Comparison of ENCODE assay signal across 19 cellular contexts in the genomic region with DNA sequence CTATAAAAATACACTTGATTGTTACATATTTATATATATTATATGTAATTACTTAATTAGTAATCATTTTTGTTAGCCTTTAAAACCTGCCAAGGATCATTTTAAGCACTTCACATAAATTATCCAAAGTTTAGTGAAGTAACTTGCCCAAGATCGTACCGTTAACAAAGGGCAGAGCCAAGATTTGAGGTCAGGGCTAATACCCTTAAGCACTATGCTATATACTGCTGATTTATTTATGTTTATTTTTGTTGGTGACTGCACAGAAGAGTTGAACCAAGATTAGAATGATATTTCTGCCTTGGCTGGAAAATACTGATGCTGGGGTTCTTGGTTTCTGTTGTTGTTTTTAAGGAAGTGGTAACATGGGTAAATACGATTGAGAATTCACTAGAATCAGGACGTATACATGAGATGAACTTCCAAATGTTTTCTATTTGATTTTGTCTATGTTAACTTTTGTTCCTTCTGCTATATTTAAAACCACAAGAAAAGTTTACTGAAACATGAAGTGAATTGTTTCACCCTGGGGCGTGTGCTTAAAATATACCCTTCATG. TPM values are rescaled to one million over a fixed set of nuclear protein-coding genes. Genes with fewer than 3 reads are reported as not detected.
DNase-seq lines count a peak whose midpoint lies in the region; ATAC-seq, FAIRE-seq and TF ChIP-seq lines count a peak whose summit lies in the region.
"Had no signal": no experiment of that assay in that cellular context is flagged by ENCODE, and none has a peak within 500 bp of the region (broad histone marks: within the 10 kb centered on the region; RNA-seq: fewer than 3 reads in every experiment).

No MANE protein-coding gene starts in this region.

- H3K36me3 Mint-ChIP-seq in activated T-cell treated with anti-CD3 and anti-CD28 coated beads, Interleukin-2, amount 50 U/mL, for 24 hours (ENCODE audit: low read depth) = peaks cover 2% of the 10 kb centered on the region
- H3K36me3 Mint-ChIP-seq in natural killer cell treated with Interleukin-12 subunit alpha and Interleukin-12 subunit beta and Interleukin-15 and Interleukin-18, amount 100 ng/mL, for 72 hours = no peaks in the 10 kb centered on the region

- no peaks in the 10 kb centered on the region for H3K27me3 Mint-ChIP-seq in activated T-cell treated with anti-CD3 and anti-CD28 coated beads, Interleukin-2, amount 50 U/mL, for 24 hours
- no peaks in the 10 kb centered on the region for H3K27me3 Mint-ChIP-seq in natural killer cell treated with Interleukin-12 subunit alpha and Interleukin-12 subunit beta and Interleukin-15 and Interleukin-18, amount 100 ng/mL, for 72 hours

- no peak for TF ChIP-seq POLR2A in GM12878 (IDR thresholded peaks at IDR 0.05; ENCODE audit: low read depth, low read length)

- no peaks in the 10 kb centered on the region for H3K27me3 ChIP-seq in GM12878 (replicated peaks in 1 of 2; ENCODE audit: control insufficient read depth in 2 of 2, insufficient read depth in 2 of 2, low read length in 1 of 2)
- H3K27me3 ChIP-seq: spleen had no signal

- TF ChIP-seq CTCF in GM12878 (IDR thresholded peaks at IDR 0.05 in 2 of 3, conservative IDR thresholded peaks at IDR 0.05 in 1 of 3; ENCODE audit: control insufficient read depth in 2 of 3, extremely low read depth in 1 of 3, insufficient read depth in 1 of 3, low read depth in 3 of 3, low read length in 3 of 3) = no peak

- intact Hi-C loops in GM12878 (cut with micrococcal nuclease; ENCODE audit: unreplicated experiment) = no loop called here

- RAD21 ChIA-PET in GM12878 (lab: Charles Lee; ENCODE audit: unreplicated experiment) = interaction anchor here (5.5 kb wide), 1 partner anchor 39 kb away, joined by 48 read pairs; no protein-coding TSS in a partner anchor

- FAIRE-seq in GM18507 (lab: Jason Lieb, UNC) = peak; percentile 5
- FAIRE-seq in GM12878 (lab: Jason Lieb, UNC) = no peak
- FAIRE-seq: TTC549 had no signal

- ATAC-seq in GM12878 (peak; percentile 19; the same call in 1 of the 3 replicates), HG03135 (IDR thresholded peaks at IDR 0.05; ENCODE audit: unreplicated experiment) (no peak)
- ATAC-seq in natural killer cell treated with Interleukin-12 subunit alpha and Interleukin-12 subunit beta and Interleukin-15 and Interleukin-18, amount 100 ng/mL, for 72 hours = no peak

- POLR2A ChIA-PET in GM12878 (lab: Charles Lee) = no interaction called here

- BruUV-seq in GM12878 (replicated peaks; lab: Mats Ljungman, UMichigan) = no TSS peak

- H3K27ac ChIP-seq in GM12878 (ENCODE audit: control insufficient read depth, insufficient read depth) = no peak overlapping the region
- H3K27ac ChIP-seq: parathyroid adenoma had no signal

- WGBS in GM12878 (ENCODE audit: insufficient coverage, insufficient replicate concordance, low lambda C conversion rate, missing lambda C conversion rate) = 74% methylated on average over 5 of the region's 5 CpGs

- peaks cover 89% of the 10 kb centered on the region for H3K4me1 Mint-ChIP-seq in activated T-cell treated with anti-CD3 and anti-CD28 coated beads, Interleukin-2, amount 50 U/mL, for 24 hours (ENCODE audit: low read depth)
- H3K4me1 Mint-ChIP-seq in natural killer cell treated with Interleukin-12 subunit alpha and Interleukin-12 subunit beta and Interleukin-15 and Interleukin-18, amount 100 ng/mL, for 72 hours (ENCODE audit: low read depth in 2 of 2) = peaks cover 51 to 70% of the 10 kb centered on the region in 2 donors

- no peak overlapping the region for H2AFZ ChIP-seq in GM12878 (ENCODE audit: control insufficient read depth, low read depth, low read length)
- H2AFZ ChIP-seq: parathyroid adenoma had no signal

- no peak for DNase-seq in activated T-cell treated with anti-CD3 and anti-CD28 coated beads, Interleukin-2, amount 50 U/mL, for 24 hours
- DNase-seq in activated T-cell treated with anti-CD3 and anti-CD28 coated beads, Interleukin-2, amount 50 U/mL, for 48 hours = no peak
- DNase-seq in GM18507 (ENCODE audit: extremely low spot score, insufficient read length, low read depth) (no peak), GM12878 (ENCODE audit: low read depth, low spot score) (no peak), C1 segment of cervical spinal cord (lab: John Stamatoyannopoulos, UW) (no peak), COR-L47 (lab: John Stamatoyannopoulos, UW) (no peak)
- no peak for DNase-seq in natural killer cell treated with Interleukin-12 subunit alpha and Interleukin-12 subunit beta and Interleukin-15 and Interleukin-18, amount 100 ng/mL, for 72 hours (ENCODE audit: low spot score)
- DNase-seq: aorta; DMS 273 treated with DMSO at 0.1 percent for 48 hours; effector memory CD4-positive, alpha-beta T cell; foreskin fibroblast; HCEC 1CT; NCI-H1930; NCI-H774; SIG-M5; spleen had no signal

- peaks cover 36% of the 10 kb centered on the region for H3K79me2 ChIP-seq in GM12878 (ENCODE audit: control insufficient read depth, insufficient read depth, low read length)

- in situ Hi-C loops in GM12878 (cut with MboI) = no loop called here

- H4K20me1 ChIP-seq in GM12878 (ENCODE audit: control insufficient read depth, insufficient read depth) = no peaks in the 10 kb centered on the region

- no peak overlapping the region for H3K4me3 ChIP-seq in GM12878

- TF ChIP-seq EP300 in GM12878 (IDR thresholded peaks at IDR 0.05; ENCODE audit: borderline replicate concordance in 1 of 2, control insufficient read depth in 1 of 2, low read depth in 2 of 2, low read length in 2 of 2) = no peak

- TF ChIP-seq RAD21 in GM12878 (IDR thresholded peaks at IDR 0.05; ENCODE audit: insufficient read depth, low read depth, low read length) = no peak

- H3K36me3 ChIP-seq in GM12878 (ENCODE audit: control insufficient read depth in 2 of 2, insufficient read depth in 2 of 2, low read length in 1 of 2) = no peaks in the 10 kb centered on the region
- H3K36me3 ChIP-seq: spleen had no signal

- H3K4me2 ChIP-seq in GM12878 (ENCODE audit: control insufficient read depth, insufficient read depth) = peak overlapping the region; percentile 51; the same call in 1 of the 2 replicates

- H3K27ac Mint-ChIP-seq in activated T-cell treated with anti-CD3 and anti-CD28 coated beads, Interleukin-2, amount 50 U/mL, for 24 hours = peak overlapping the region; percentile 70
- peak overlapping the region; percentile 3 to 86 for H3K27ac Mint-ChIP-seq in natural killer cell treated with Interleukin-12 subunit alpha and Interleukin-12 subunit beta and Interleukin-15 and Interleukin-18, amount 100 ng/mL, for 72 hours

- CTCF ChIA-PET in GM12878 (lab: Yijun Ruan, JAX) = interaction anchor here (0.8 to 7.0 kb wide), 5 partner anchors 8 to 93 kb away, joined by 3 to 97 read pairs (median 5); no protein-coding TSS in a partner anchor

- H3K4me1 ChIP-seq in GM12878 (ENCODE audit: control insufficient read depth, insufficient read depth, low read length) = peaks cover 12% of the 10 kb centered on the region

- no peak overlapping the region for H3K9ac ChIP-seq in GM12878 (ENCODE audit: control insufficient read depth, insufficient read depth, low read length)
- H3K9ac ChIP-seq: parathyroid adenoma had no signal

- H3K9me3 Mint-ChIP-seq in activated T-cell treated with anti-CD3 and anti-CD28 coated beads, Interleukin-2, amount 50 U/mL, for 24 hours = no peaks in the 10 kb centered on the region
- H3K9me3 Mint-ChIP-seq in natural killer cell treated with Interleukin-12 subunit alpha and Interleukin-12 subunit beta and Interleukin-15 and Interleukin-18, amount 100 ng/mL, for 72 hours = no peaks in the 10 kb centered on the region

- H3K9me3 ChIP-seq in GM12878 (replicated peaks; ENCODE audit: control insufficient read depth, insufficient read depth, low read length) = no peaks in the 10 kb centered on the region
- H3K9me3 ChIP-seq: spleen had no signal

- H3K4me3 Mint-ChIP-seq in activated T-cell treated with anti-CD3 and anti-CD28 coated beads, Interleukin-2, amount 50 U/mL, for 24 hours = peak overlapping the region; percentile 35
- H3K4me3 Mint-ChIP-seq in natural killer cell treated with Interleukin-12 subunit alpha and Interleukin-12 subunit beta and Interleukin-15 and Interleukin-18, amount 100 ng/mL, for 72 hours = no peak overlapping the region

- SMC1A ChIA-PET in GM12878 (lab: Charles Lee; ENCODE audit: uncharacterized antibody, unreplicated experiment) = interaction anchor here (2.0 to 5.4 kb wide), 2 partner anchors 18 to 39 kb away, joined by 6 to 42 read pairs; no protein-coding TSS in a partner anchor

TF ChIP-seq in GM12878, 131 proteins besides CTCF, POLR2A, EP300 and RAD21:
- peak; percentile 38; the same call in 1 of the 2 replicates for TF ChIP-seq SPI1 (IDR thresholded peaks at IDR 0.05; ENCODE audit: borderline replicate concordance, insufficient read depth, low read depth, low read length)
- TF ChIP-seq SRF (IDR thresholded peaks at IDR 0.05; ENCODE audit: low read depth in 2 of 2, low read length in 2 of 2) = no peak
- peak; percentile 21; the same call in 1 of the 2 replicates for TF ChIP-seq RUNX3 (IDR thresholded peaks at IDR 0.05; ENCODE audit: low read length)
- TF ChIP-seq HDAC6 (IDR thresholded peaks at IDR 0.05; ENCODE audit: unreplicated experiment) = no peak

RNA-seq across cellular contexts. Expression of a gene that starts 9.3 kb away (rescaled TPM):
- 347 and 446 TPM in 2 replicates for total RNA-seq in GM12878 (2013; cell fraction: nucleolus; rRNA removed)
- total RNA-seq in GM12878 (2014; rRNA removed) (77.9 and 85.0 TPM in 2 replicates), GM12878 (2014; rRNA removed; fragmentation: Illumina TruSeq; extraction: Trizol) (90.1 and 101 TPM in 2 replicates), GM12878 (2021) (52.8 and 56.1 TPM in 2 replicates)
- 32.4 TPM for polyA plus RNA-seq in GM12878 (2011; ENCODE audit: low read depth)
- polyA plus RNA-seq in GM12878 (2011; rRNA removed) (127 and 194 TPM in 2 replicates), GM12878 (2014; fragmentation: Illumina TruSeq; extraction: Trizol) (129 and 199 TPM in 2 replicates), GM12878 (2014; fragmentation: Nextera tagmentation; extraction: Ambion mirVana) (10 to 100 TPM; 27.3 to 28.5 TPM), GM12878 (2014; rRNA removed) (45.4 and 69.6 TPM in 2 replicates), GM12878 (2016; fragmentation: Nextera tagmentation; extraction: Ambion mirVana) (10 to 100 TPM; 60.4 to 66.0 TPM)
- polyA plus RNA-seq in GM12878 (2011; cell fraction: cytosol; rRNA removed) = 43.0 and 68.9 TPM in 2 replicates
- 106 and 146 TPM in 2 replicates for polyA plus RNA-seq in GM12878 (2011; cell fraction: nucleus; rRNA removed)
- 30.8 and 46.9 TPM in 2 replicates for polyA plus RNA-seq in GM12878 (2012)
- polyA minus RNA-seq in GM12878 (2011; rRNA and poly(A)+ RNA removed) = 81.3 and 138 TPM in 2 replicates
- 37.7 and 46.4 TPM in 2 replicates for polyA minus RNA-seq in GM12878 (2011; cell fraction: cytosol; rRNA and poly(A)+ RNA removed)
- polyA minus RNA-seq in GM12878 (2011; cell fraction: nucleus; rRNA and poly(A)+ RNA removed) = 61.5 and 80.8 TPM in 2 replicates
- 10 to 100 TPM; 44.0 to 81.5 TPM for total RNA-seq in natural killer cell treated with Interleukin-12 subunit alpha and Interleukin-12 subunit beta and Interleukin-15 and Interleukin-18, amount 100 ng/mL, for 72 hours
